31 cellular contexts compared by ENCODE assay signal in genomic region chr6:99810295-99810694, GRCh38.
"Had no signal": no experiment of that assay in that cellular context is flagged by ENCODE, and none has a peak within 500 bp of the region (broad histone marks: within the 10 kb centered on the region; RNA-seq: fewer than 3 reads in every experiment).

No MANE protein-coding gene starts in this region.

- H3K27me3 ChIP-seq: brain microvascular endothelial cell had no signal

- H3K9me3 ChIP-seq: esophagus squamous epithelium, gastroesophageal sphincter had no signal

- H3K4me1 ChIP-seq: esophagus squamous epithelium, gastroesophageal sphincter had no signal

- H3K4me1 Mint-ChIP-seq: activated CD4-positive, alpha-beta T cell treated with anti-CD3 and anti-CD28 coated beads for 36 hours; activated CD4-positive, alpha-beta T cell treated with anti-CD3 and anti-CD28 coated beads, Interleukin-2, amount 10 ng/mL, durations not matched to agents 7 days and 5 days; activated T-helper 17 cell treated with anti-CD3 and anti-CD28 coated beads, Interleukin-2, amount 50 U/mL, for 72 hours; central memory CD8-positive, alpha-beta T cell had no signal

- FAIRE-seq: astrocyte, bronchial epithelial cell, endometrium, endothelial cell of umbilical vein had no signal

- H3K36me3 ChIP-seq: brain microvascular endothelial cell, esophagus squamous epithelium, gastroesophageal sphincter had no signal

- H3K27ac ChIP-seq: brain microvascular endothelial cell, epithelial cell of prostate, esophagus squamous epithelium, gastroesophageal sphincter had no signal

- H3K4me3 ChIP-seq: esophagus squamous epithelium, gastroesophageal sphincter had no signal

- H3K9me3 Mint-ChIP-seq: activated CD4-positive, alpha-beta T cell treated with anti-CD3 and anti-CD28 coated beads, Interleukin-2, amount 10 ng/mL, durations not matched to agents 7 days and 5 days; activated CD8-positive, alpha-beta T cell treated with anti-CD3 and anti-CD28 coated beads for 36 hours; activated T-cell treated with anti-CD3 and anti-CD28 coated beads, Interleukin-2, amount 50 U/mL, for 4 hours; activated T-helper 17 cell treated with anti-CD3 and anti-CD28 coated beads, Interleukin-2, amount 50 U/mL, for 72 hours; central memory CD8-positive, alpha-beta T cell had no signal

- ATAC-seq: activated CD4-positive, alpha-beta T cell treated with anti-CD3 and anti-CD28 coated beads for 36 hours; activated CD8-positive, alpha-beta T cell treated with anti-CD3 and anti-CD28 coated beads for 36 hours; activated T-cell treated with anti-CD3 and anti-CD28 coated beads, Interleukin-2, amount 50 U/mL, for 4 hours; activated T-helper 17 cell treated with anti-CD3 and anti-CD28 coated beads, Interleukin-2, amount 50 U/mL, for 72 hours; gastroesophageal sphincter had no signal

- H3K36me3 Mint-ChIP-seq: activated naive CD8-positive, alpha-beta T cell had no signal

- H3K4me3 Mint-ChIP-seq: activated CD4-positive, alpha-beta T cell treated with anti-CD3 and anti-CD28 coated beads for 36 hours; activated CD4-positive, alpha-beta T cell treated with anti-CD3 and anti-CD28 coated beads, Interleukin-2, amount 10 ng/mL, durations not matched to agents 7 days and 5 days; activated CD8-positive, alpha-beta T cell treated with anti-CD3 and anti-CD28 coated beads for 36 hours; activated naive CD8-positive, alpha-beta T cell; activated T-cell treated with anti-CD3 and anti-CD28 coated beads, Interleukin-2, amount 50 U/mL, for 4 hours; activated T-helper 17 cell treated with anti-CD3 and anti-CD28 coated beads, Interleukin-2, amount 50 U/mL, for 72 hours; central memory CD8-positive, alpha-beta T cell had no signal

- DNase-seq: activated CD4-positive, alpha-beta T cell treated with anti-CD3 and anti-CD28 coated beads for 36 hours; activated CD4-positive, alpha-beta T cell treated with anti-CD3 and anti-CD28 coated beads, Interleukin-2, amount 10 ng/mL, durations not matched to agents 7 days and 5 days; activated CD4-positive, alpha-beta T cell treated with anti-CD3 and anti-CD28 coated beads, Interleukin-2, amount 50 U/mL, for 4 hours; activated CD4-positive, CD25-positive, alpha-beta regulatory T cell; activated CD4-positive, CD25-positive, alpha-beta regulatory T cell treated with anti-CD3 and anti-CD28 coated beads, Interleukin-2, amount 50 U/mL, for 72 hours; activated CD8-positive, alpha-beta memory T cell treated with anti-CD3 and anti-CD28 coated beads for 24 hours; activated CD8-positive, alpha-beta T cell treated with anti-CD3 and anti-CD28 coated beads for 36 hours; activated effector memory CD4-positive, alpha-beta T cell treated with Interleukin-2 at 50 U/mL for 16 hours; activated gamma-delta T cell treated with Interleukin-2 at 50 U/mL for 16 hours; activated naive CD4-positive, alpha-beta T cell treated with anti-CD3 and anti-CD28 coated beads, Interleukin-2, amount 50 U/mL, for 16 hours; activated naive CD4-positive, alpha-beta T cell treated with Interleukin-2 at 50 U/mL for 16 hours; activated T-cell treated with anti-CD3 and anti-CD28 coated beads, Interleukin-2, amount 50 U/mL, for 4 hours; amniotic stem cell; anterior cingulate cortex; brain microvascular endothelial cell; cortex of kidney; dermis blood vessel endothelial cell; effector CD4-positive, alpha-beta T cell; esophagus squamous epithelium; foreskin melanocyte; head of caudate nucleus; T-helper 2 cell had no signal

- H3K27ac Mint-ChIP-seq: activated CD4-positive, alpha-beta T cell treated with anti-CD3 and anti-CD28 coated beads for 36 hours; activated CD4-positive, alpha-beta T cell treated with anti-CD3 and anti-CD28 coated beads, Interleukin-2, amount 10 ng/mL, durations not matched to agents 7 days and 5 days; activated CD8-positive, alpha-beta T cell treated with anti-CD3 and anti-CD28 coated beads for 36 hours; activated naive CD8-positive, alpha-beta T cell; activated T-helper 17 cell treated with anti-CD3 and anti-CD28 coated beads, Interleukin-2, amount 50 U/mL, for 72 hours had no signal
